In the genomic region with DNA sequence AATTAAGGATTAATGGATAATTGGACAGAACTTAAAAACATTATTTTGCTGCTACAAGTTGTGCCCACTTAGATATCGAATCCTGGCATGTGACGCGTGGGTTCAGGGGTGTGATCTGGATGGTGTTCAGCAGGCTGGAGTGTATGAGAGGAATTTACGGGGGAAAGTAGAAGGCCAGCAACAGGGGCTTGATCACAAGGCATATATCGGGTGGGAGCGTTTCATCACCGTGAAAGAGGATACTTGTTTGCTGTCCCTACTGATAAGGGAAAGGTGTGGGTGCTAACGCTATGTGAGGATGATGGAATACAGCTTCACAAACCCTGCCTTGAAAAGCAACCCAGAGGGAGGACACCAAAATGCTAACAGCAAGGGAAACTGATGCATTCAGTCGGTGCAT, we compare ENCODE assay signal across 1 cellular context.
TF ChIP-seq lines count a peak whose summit lies in the region.

No MANE protein-coding gene starts in this region.

TF ChIP-seq in IMR-90, 13 proteins besides CTCF, POLR2A, EP300 and RAD21:
- TF ChIP-seq BHLHE40 (IDR thresholded peaks at IDR 0.05; ENCODE audit: low read depth, low read length) (peak; percentile 24; the same call in 1 of the 2 replicates), SMC3 (IDR thresholded peaks at IDR 0.05; ENCODE audit: low read depth, low read length) (no peak), CEBPB (IDR thresholded peaks at IDR 0.05; ENCODE audit: low read depth, low read length) (peak; percentile 13; the same call in 1 of the 2 replicates)
